In the genomic region with DNA sequence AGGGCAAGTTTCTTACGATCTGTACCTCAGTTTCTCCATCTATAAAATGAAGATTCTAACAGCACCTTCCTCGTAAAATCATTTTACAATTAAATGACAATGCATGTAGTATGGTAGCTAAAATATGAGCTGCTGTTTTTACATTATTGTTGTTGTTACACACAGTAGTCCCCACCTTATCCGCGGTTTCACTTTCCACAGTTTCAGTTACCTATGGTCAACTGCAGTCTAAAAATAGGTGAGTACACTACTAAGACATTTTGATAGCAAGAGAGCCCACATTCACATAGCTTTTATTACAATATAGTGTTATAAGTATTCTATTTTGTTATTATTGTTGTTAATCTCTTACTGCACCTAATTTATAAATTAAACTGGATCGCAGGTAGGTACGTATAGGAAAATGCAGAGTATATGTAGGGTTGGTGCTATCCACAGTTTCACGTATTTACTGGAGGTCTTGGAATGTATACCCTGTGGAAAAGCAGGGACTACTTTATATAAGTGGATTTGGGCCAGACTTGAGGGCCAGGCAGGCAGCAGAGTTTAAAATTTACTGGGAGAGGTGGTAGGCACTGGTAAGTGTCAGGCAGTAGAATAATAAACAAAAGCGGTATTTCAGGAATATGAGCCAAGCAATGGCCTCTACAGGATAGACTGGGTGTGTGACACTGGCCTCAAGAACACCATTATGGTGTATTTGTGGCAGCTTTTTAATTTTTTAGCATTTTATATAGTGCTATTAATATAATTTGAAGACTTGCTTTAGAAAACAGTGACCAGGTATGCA, we compare ENCODE assay signal across 1 cellular context.
TF ChIP-seq lines count a peak whose summit lies in the region.

No MANE protein-coding gene starts in this region.

TF ChIP-seq in GM12878, 131 proteins besides CTCF, POLR2A, EP300 and RAD21:
- TF ChIP-seq RUNX3 (IDR thresholded peaks at IDR 0.05; ENCODE audit: low read length): peak; percentile 19; the same call in 1 of the 2 replicates
- no peak for TF ChIP-seq TARDBP (IDR thresholded peaks at IDR 0.05; ENCODE audit: borderline replicate concordance)
